Comparison of ENCODE assay signal across 1 cellular context in the genomic region with DNA sequence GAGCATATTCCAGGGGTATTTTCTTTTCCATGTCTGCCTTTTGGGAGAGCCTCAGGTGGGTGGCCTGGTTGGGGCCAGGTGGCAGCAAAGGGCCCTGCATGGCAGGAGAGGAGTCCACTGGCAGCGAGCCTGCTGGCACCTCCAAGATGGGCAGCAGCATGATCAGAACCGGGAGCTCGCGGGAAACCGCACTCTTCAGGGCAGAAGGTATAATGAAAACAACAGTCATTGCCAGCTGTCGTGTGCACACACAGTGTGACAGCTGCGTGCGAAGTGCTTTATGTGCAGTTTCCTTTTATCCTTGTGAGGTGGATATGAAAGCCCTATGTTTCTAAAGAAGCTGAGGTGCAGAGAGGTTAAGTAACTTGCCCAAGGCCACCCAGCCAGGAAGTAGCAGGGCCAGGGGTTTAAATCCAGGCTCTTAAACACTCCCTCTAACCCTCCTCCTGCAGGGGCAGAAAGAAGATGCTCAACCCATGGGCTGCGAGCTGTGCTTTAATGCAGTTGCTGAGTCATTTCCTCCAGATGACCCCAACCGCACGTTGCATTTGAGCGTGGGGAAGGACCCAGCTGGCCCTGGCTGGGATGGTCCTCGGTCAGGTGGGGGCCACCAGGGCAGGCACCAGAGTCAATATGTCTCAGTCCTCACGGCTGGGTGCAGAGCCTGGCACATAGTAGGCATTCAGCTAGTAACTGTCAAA.
TF ChIP-seq lines count a peak whose summit lies in the region.

No MANE protein-coding gene starts in this region.

TF ChIP-seq in GM12878, 131 proteins besides CTCF, POLR2A, EP300 and RAD21 (continued from another document and continues in another):
- TF ChIP-seq, protein P1, sequence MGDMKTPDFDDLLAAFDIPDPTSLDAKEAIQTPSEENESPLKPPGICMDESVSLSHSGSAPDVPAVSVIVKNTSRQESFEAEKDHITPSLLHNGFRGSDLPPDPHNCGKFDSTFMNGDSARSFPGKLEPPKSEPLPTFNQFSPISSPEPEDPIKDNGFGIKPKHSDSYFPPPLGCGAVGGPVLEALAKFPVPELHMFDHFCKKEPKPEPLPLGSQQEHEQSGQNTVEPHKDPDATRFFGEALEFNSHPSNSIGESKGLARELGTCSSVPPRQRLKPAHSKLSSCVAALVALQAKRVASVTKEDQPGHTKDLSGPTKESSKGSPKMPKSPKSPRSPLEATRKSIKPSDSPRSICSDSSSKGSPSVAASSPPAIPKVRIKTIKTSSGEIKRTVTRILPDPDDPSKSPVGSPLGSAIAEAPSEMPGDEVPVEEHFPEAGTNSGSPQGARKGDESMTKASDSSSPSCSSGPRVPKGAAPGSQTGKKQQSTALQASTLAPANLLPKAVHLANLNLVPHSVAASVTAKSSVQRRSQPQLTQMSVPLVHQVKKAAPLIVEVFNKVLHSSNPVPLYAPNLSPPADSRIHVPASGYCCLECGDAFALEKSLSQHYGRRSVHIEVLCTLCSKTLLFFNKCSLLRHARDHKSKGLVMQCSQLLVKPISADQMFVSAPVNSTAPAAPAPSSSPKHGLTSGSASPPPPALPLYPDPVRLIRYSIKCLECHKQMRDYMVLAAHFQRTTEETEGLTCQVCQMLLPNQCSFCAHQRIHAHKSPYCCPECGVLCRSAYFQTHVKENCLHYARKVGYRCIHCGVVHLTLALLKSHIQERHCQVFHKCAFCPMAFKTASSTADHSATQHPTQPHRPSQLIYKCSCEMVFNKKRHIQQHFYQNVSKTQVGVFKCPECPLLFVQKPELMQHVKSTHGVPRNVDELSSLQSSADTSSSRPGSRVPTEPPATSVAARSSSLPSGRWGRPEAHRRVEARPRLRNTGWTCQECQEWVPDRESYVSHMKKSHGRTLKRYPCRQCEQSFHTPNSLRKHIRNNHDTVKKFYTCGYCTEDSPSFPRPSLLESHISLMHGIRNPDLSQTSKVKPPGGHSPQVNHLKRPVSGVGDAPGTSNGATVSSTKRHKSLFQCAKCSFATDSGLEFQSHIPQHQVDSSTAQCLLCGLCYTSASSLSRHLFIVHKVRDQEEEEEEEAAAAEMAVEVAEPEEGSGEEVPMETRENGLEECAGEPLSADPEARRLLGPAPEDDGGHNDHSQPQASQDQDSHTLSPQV (IDR thresholded peaks at IDR 0.05) = no peak
- peak; percentile 59; the same call in 1 of the 2 replicates for TF ChIP-seq IKZF1 (conservative IDR thresholded peaks at IDR 0.05)
- TF ChIP-seq TAF1 (IDR thresholded peaks at IDR 0.05; ENCODE audit: borderline replicate concordance, low read depth, low read length) = no peak
- TF ChIP-seq, protein P2, sequence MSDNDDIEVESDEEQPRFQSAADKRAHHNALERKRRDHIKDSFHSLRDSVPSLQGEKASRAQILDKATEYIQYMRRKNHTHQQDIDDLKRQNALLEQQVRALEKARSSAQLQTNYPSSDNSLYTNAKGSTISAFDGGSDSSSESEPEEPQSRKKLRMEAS (IDR thresholded peaks at IDR 0.05; ENCODE audit: low read depth, low read length) = no peak
- TF ChIP-seq, protein P3, sequence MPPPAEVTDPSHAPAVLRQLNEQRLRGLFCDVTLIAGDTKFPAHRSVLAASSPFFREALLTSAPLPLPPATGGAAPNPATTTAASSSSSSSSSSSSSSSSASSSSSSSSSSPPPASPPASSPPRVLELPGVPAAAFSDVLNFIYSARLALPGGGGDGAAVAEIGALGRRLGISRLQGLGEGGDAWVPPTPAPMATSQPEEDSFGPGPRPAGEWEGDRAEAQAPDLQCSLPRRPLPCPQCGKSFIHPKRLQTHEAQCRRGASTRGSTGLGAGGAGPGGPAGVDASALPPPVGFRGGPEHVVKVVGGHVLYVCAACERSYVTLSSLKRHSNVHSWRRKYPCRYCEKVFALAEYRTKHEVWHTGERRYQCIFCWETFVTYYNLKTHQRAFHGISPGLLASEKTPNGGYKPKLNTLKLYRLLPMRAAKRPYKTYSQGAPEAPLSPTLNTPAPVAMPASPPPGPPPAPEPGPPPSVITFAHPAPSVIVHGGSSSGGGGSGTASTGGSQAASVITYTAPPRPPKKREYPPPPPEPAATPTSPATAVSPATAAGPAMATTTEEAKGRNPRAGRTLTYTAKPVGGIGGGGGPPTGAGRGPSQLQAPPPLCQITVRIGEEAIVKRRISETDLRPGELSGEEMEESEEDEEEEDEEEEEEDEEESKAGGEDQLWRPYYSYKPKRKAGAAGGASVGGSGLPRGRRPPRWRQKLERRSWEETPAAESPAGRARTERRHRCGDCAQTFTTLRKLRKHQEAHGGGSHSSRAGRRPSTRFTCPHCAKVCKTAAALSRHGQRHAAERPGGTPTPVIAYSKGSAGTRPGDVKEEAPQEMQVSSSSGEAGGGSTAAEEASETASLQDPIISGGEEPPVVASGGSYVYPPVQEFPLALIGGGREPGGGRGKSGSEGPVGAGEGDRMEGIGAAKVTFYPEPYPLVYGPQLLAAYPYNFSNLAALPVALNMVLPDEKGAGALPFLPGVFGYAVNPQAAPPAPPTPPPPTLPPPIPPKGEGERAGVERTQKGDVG (CRISPR knock-in tag; IDR thresholded peaks at IDR 0.05) = no peak
- TF ChIP-seq, protein P4, sequence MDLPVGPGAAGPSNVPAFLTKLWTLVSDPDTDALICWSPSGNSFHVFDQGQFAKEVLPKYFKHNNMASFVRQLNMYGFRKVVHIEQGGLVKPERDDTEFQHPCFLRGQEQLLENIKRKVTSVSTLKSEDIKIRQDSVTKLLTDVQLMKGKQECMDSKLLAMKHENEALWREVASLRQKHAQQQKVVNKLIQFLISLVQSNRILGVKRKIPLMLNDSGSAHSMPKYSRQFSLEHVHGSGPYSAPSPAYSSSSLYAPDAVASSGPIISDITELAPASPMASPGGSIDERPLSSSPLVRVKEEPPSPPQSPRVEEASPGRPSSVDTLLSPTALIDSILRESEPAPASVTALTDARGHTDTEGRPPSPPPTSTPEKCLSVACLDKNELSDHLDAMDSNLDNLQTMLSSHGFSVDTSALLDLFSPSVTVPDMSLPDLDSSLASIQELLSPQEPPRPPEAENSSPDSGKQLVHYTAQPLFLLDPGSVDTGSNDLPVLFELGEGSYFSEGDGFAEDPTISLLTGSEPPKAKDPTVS (IDR thresholded peaks at IDR 0.05; ENCODE audit: low read depth, low read length) = no peak
- no peak for TF ChIP-seq TARDBP (IDR thresholded peaks at IDR 0.05; ENCODE audit: borderline replicate concordance)
- TF ChIP-seq IKZF2 (IDR thresholded peaks at IDR 0.05) = peak in 1 of 2 experiments; percentile 67; a peak in 3 of 4 replicates
- TF ChIP-seq, protein P5, sequence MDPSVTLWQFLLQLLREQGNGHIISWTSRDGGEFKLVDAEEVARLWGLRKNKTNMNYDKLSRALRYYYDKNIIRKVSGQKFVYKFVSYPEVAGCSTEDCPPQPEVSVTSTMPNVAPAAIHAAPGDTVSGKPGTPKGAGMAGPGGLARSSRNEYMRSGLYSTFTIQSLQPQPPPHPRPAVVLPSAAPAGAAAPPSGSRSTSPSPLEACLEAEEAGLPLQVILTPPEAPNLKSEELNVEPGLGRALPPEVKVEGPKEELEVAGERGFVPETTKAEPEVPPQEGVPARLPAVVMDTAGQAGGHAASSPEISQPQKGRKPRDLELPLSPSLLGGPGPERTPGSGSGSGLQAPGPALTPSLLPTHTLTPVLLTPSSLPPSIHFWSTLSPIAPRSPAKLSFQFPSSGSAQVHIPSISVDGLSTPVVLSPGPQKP (IDR thresholded peaks at IDR 0.05; ENCODE audit: low read depth, low read length) = no peak
- no peak for TF ChIP-seq KDM1A (IDR thresholded peaks at IDR 0.05; ENCODE audit: borderline replicate concordance)
- TF ChIP-seq ZSCAN29 (IDR thresholded peaks at IDR 0.05) = no peak
- TF ChIP-seq HDAC2 (IDR thresholded peaks at IDR 0.05) = no peak
- TF ChIP-seq, protein P6, sequence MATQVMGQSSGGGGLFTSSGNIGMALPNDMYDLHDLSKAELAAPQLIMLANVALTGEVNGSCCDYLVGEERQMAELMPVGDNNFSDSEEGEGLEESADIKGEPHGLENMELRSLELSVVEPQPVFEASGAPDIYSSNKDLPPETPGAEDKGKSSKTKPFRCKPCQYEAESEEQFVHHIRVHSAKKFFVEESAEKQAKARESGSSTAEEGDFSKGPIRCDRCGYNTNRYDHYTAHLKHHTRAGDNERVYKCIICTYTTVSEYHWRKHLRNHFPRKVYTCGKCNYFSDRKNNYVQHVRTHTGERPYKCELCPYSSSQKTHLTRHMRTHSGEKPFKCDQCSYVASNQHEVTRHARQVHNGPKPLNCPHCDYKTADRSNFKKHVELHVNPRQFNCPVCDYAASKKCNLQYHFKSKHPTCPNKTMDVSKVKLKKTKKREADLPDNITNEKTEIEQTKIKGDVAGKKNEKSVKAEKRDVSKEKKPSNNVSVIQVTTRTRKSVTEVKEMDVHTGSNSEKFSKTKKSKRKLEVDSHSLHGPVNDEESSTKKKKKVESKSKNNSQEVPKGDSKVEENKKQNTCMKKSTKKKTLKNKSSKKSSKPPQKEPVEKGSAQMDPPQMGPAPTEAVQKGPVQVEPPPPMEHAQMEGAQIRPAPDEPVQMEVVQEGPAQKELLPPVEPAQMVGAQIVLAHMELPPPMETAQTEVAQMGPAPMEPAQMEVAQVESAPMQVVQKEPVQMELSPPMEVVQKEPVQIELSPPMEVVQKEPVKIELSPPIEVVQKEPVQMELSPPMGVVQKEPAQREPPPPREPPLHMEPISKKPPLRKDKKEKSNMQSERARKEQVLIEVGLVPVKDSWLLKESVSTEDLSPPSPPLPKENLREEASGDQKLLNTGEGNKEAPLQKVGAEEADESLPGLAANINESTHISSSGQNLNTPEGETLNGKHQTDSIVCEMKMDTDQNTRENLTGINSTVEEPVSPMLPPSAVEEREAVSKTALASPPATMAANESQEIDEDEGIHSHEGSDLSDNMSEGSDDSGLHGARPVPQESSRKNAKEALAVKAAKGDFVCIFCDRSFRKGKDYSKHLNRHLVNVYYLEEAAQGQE (IDR thresholded peaks at IDR 0.05; ENCODE audit: low read depth, low read length) = no peak
- TF ChIP-seq MYC (IDR thresholded peaks at IDR 0.05; ENCODE audit: insufficient read depth, insufficient read length, insufficient replicate concordance, low read length, severe bottlenecking) = no peak
- TF ChIP-seq ESRRA (IDR thresholded peaks at IDR 0.05; ENCODE audit: low read length) = no peak
- 0 out of 2 replicates have a peak, but pooled peaks have one; percentile 19 for TF ChIP-seq CBX5 (IDR thresholded peaks at IDR 0.05; ENCODE audit: low read depth)
- peak; percentile 25 for TF ChIP-seq KLF5 (IDR thresholded peaks at IDR 0.05; ENCODE audit: partially characterized antibody)
- peak; percentile 73; the same call in 1 of the 3 replicates for TF ChIP-seq POU2F2 (IDR thresholded peaks at IDR 0.05; ENCODE audit: borderline replicate concordance, low read depth, low read length)
- no peak for TF ChIP-seq ZNF622 (IDR thresholded peaks at IDR 0.05)
- TF ChIP-seq, protein P7, sequence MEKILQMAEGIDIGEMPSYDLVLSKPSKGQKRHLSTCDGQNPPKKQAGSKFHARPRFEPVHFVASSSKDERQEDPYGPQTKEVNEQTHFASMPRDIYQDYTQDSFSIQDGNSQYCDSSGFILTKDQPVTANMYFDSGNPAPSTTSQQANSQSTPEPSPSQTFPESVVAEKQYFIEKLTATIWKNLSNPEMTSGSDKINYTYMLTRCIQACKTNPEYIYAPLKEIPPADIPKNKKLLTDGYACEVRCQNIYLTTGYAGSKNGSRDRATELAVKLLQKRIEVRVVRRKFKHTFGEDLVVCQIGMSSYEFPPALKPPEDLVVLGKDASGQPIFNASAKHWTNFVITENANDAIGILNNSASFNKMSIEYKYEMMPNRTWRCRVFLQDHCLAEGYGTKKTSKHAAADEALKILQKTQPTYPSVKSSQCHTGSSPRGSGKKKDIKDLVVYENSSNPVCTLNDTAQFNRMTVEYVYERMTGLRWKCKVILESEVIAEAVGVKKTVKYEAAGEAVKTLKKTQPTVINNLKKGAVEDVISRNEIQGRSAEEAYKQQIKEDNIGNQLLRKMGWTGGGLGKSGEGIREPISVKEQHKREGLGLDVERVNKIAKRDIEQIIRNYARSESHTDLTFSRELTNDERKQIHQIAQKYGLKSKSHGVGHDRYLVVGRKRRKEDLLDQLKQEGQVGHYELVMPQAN (conservative IDR thresholded peaks at IDR 0.05) = 0 out of 2 replicates have a peak, but pooled peaks have one; percentile 39
- no peak for TF ChIP-seq TBL1XR1 (IDR thresholded peaks at IDR 0.05; ENCODE audit: low read depth, low read length)
- TF ChIP-seq BRCA1 (IDR thresholded peaks at IDR 0.05; ENCODE audit: low read depth, low read length) = no peak
- TF ChIP-seq ZNF384 (IDR thresholded peaks at IDR 0.05; ENCODE audit: borderline replicate concordance, low read depth, low read length) = no peak
- TF ChIP-seq, protein P8, sequence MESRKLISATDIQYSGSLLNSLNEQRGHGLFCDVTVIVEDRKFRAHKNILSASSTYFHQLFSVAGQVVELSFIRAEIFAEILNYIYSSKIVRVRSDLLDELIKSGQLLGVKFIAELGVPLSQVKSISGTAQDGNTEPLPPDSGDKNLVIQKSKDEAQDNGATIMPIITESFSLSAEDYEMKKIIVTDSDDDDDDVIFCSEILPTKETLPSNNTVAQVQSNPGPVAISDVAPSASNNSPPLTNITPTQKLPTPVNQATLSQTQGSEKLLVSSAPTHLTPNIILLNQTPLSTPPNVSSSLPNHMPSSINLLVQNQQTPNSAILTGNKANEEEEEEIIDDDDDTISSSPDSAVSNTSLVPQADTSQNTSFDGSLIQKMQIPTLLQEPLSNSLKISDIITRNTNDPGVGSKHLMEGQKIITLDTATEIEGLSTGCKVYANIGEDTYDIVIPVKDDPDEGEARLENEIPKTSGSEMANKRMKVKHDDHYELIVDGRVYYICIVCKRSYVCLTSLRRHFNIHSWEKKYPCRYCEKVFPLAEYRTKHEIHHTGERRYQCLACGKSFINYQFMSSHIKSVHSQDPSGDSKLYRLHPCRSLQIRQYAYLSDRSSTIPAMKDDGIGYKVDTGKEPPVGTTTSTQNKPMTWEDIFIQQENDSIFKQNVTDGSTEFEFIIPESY (IDR thresholded peaks at IDR 0.05) = no peak
- no peak for TF ChIP-seq RB1 (IDR thresholded peaks at IDR 0.05; ENCODE audit: borderline replicate concordance)
- no peak for TF ChIP-seq SIX5 (IDR thresholded peaks at IDR 0.05; ENCODE audit: low read depth, low read length, severe bottlenecking)
- peak; percentile 39; the same call in 1 of the 2 replicates for TF ChIP-seq MXI1 (IDR thresholded peaks at IDR 0.05; ENCODE audit: low read depth, low read length)
- peak; percentile 61; the same call in 1 of the 2 replicates for TF ChIP-seq JUND (IDR thresholded peaks at IDR 0.05; ENCODE audit: low read depth, low read length)
- TF ChIP-seq SMARCA5 (IDR thresholded peaks at IDR 0.05) = peak; percentile 63; the same call in 1 of the 2 replicates
- no peak for TF ChIP-seq SMAD1 (IDR thresholded peaks at IDR 0.05; ENCODE audit: low read depth, partially characterized antibody)
- no peak for TF ChIP-seq HCFC1 (IDR thresholded peaks at IDR 0.05; ENCODE audit: low read length)
- peak in 1 of 2 experiments; percentile 11; a peak in 1 of 4 replicates for TF ChIP-seq SRF (IDR thresholded peaks at IDR 0.05; ENCODE audit: low read depth in 2 of 2, low read length in 2 of 2)
- TF ChIP-seq DPF2 (IDR thresholded peaks at IDR 0.05) = peak; percentile 96
- TF ChIP-seq SREBF1 (IDR thresholded peaks at IDR 0.05; ENCODE audit: low read length) = no peak
- no peak for TF ChIP-seq STAT3 (IDR thresholded peaks at IDR 0.05; ENCODE audit: low read depth, low read length)
- TF ChIP-seq TCF12 (IDR thresholded peaks at IDR 0.05; ENCODE audit: low read depth, low read length) = peak; percentile 96
- TF ChIP-seq RUNX3 (IDR thresholded peaks at IDR 0.05; ENCODE audit: low read length) = peak; percentile 90
- TF ChIP-seq, protein P9, sequence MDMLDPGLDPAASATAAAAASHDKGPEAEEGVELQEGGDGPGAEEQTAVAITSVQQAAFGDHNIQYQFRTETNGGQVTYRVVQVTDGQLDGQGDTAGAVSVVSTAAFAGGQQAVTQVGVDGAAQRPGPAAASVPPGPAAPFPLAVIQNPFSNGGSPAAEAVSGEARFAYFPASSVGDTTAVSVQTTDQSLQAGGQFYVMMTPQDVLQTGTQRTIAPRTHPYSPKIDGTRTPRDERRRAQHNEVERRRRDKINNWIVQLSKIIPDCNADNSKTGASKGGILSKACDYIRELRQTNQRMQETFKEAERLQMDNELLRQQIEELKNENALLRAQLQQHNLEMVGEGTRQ (IDR thresholded peaks at IDR 0.05; ENCODE audit: borderline replicate concordance, low read depth, low read length) = no peak; the same call in 1 of the 2 replicates
